Comparison of ENCODE assay signal across 13 cellular contexts in the genomic region with DNA sequence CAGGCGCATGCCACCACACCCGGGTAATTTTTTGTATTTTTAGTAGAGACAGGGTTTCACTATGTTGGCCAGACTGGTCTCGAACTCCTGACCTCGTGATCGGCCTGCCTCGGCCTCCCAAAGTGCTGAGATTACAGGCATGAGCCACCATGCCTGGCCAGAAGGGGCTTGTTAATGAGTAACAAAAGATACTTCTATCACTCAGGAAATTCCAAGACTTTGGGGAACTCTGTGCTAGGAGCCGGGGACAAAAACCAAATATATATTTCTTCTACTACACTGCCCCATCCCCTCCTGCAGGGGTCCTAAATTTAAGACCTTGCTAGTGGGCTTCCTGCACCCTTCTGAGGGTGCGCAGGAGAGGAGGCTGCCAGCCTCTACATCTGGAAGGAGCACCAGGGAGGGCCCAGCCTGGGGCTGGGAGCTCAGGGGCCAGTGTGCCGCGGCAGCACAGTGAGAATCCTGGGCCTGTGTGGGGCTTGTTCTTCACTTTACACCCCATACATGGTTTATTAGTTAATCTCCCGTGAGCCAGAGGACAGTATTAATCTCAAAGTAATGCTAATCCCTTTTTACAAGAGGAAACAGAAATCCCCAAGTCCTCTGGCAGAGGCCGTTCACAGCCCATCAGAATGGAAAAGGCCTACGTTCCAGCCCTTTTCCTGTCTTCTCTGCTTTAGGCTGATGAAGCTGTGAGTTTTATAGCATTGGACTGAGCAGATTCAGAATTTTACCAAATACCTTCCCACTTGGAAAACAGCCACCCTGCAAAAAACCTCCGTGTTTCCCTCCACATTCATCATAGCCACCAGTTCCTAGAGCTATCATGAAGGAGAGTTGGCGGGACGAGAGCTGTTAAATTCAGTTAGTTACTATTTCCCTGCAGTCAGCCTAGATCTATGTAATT. TPM values are rescaled to one million over a fixed set of nuclear protein-coding genes. Genes with fewer than 3 reads are reported as not detected.
DNase-seq lines count a peak whose midpoint lies in the region; ATAC-seq, FAIRE-seq and TF ChIP-seq lines count a peak whose summit lies in the region.
"Had no signal": no experiment of that assay in that cellular context is flagged by ENCODE, and none has a peak within 500 bp of the region (broad histone marks: within the 10 kb centered on the region; RNA-seq: fewer than 3 reads in every experiment).

No MANE protein-coding gene starts in this region.

- ATAC-seq in HepG2: no peak
- ATAC-seq in HG02642 (IDR thresholded peaks at IDR 0.05; ENCODE audit: poor library complexity, unreplicated experiment): no peak
- no peak for ATAC-seq in GM19463 (IDR thresholded peaks at IDR 0.05; ENCODE audit: unreplicated experiment)
- ATAC-seq: stimulated activated effector memory CD8-positive, alpha-beta T cell treated with anti-CD3 and anti-CD28 coated beads, Interleukin-12 subunit alpha, Interleukin-12 subunit beta, amount 100 ng/mL, for 72 hours had no signal

- in situ Hi-C loops in HepG2 (cut with HindIII; ENCODE audit: extremely low pct_ligation_motif_present, low pct_unique_long_range_greater_than_20kb): no loop called here

- H3K79me2 ChIP-seq in HepG2 (ENCODE audit: insufficient read depth, low read length): peaks cover 17% of the 10 kb centered on the region
- peaks cover 55% of the 10 kb centered on the region for H3K79me2 ChIP-seq in osteoblast (ENCODE audit: insufficient read depth, low read length)

- no peak overlapping the region for H2AFZ ChIP-seq in HepG2 (ENCODE audit: low read length)
- no peak overlapping the region for H2AFZ ChIP-seq in osteoblast (ENCODE audit: low read length)

- H3K4me2 ChIP-seq in HepG2 (ENCODE audit: low read depth, low read length) (no peak overlapping the region), osteoblast (ENCODE audit: insufficient read depth, low read length) (peak overlapping the region; percentile 60)

- no peak for TF ChIP-seq POLR2A in HepG2 (IDR thresholded peaks at IDR 0.05; ENCODE audit: insufficient read depth in 1 of 2, low read depth in 2 of 2, low read length in 2 of 2)

- DNase-seq in HepG2 (ENCODE audit: low spot score) (no peak), osteoblast (ENCODE audit: insufficient read length, low spot score, missing footprints) (no peak), NCI-H2107 treated with DMSO at 0.1 percent for 48 hours (lab: John Stamatoyannopoulos, UW; ENCODE audit: unreplicated experiment) (no peak), retina (no peak)
- DNase-seq: activated effector memory CD4-positive, alpha-beta T cell treated with anti-CD3 and anti-CD28 coated beads, Interleukin-2, amount 50 U/mL, for 16 hours; AML-193; NCI-H2171 had no signal

- no peaks in the 10 kb centered on the region for H3K27me3 ChIP-seq in liver (ENCODE audit: control insufficient read depth in 4 of 4, insufficient read depth in 4 of 4, low read length in 3 of 4)
- no peaks in the 10 kb centered on the region for H3K27me3 ChIP-seq in HepG2 (ENCODE audit: control insufficient read depth in 1 of 2, insufficient read depth in 2 of 2, low read length in 2 of 2)
- H3K27me3 ChIP-seq in ectodermal cell (ENCODE audit: control insufficient read depth, insufficient read depth, low read length, poor library complexity, severe bottlenecking): no peaks in the 10 kb centered on the region
- no peaks in the 10 kb centered on the region for H3K27me3 ChIP-seq in osteoblast (ENCODE audit: insufficient read depth, low read length)

- H3K9ac ChIP-seq in liver (ENCODE audit: low read depth in 1 of 2, low read length in 2 of 2): peak overlapping the region in 1 of 2 donors; percentile 24
- H3K9ac ChIP-seq in HepG2 (ENCODE audit: insufficient read depth, low read depth, low read length): no peak overlapping the region; the same call in 1 of the 2 replicates

- TF ChIP-seq CTCF in liver (IDR thresholded peaks at IDR 0.05; ENCODE audit: low read depth, low read length, missing input control): no peak
- TF ChIP-seq CTCF in HepG2 (CRISPR knock-in tag; IDR thresholded peaks at IDR 0.05): no peak
- no peak for TF ChIP-seq CTCF in osteoblast (IDR thresholded peaks at IDR 0.05; ENCODE audit: extremely low read depth, low read depth, low read length)

- CTCF ChIA-PET in HepG2 (lab: Yijun Ruan, JAX; ENCODE audit: low intra/inter-chr PET ratio, low total read pairs): no interaction called here

- H3K4me1 ChIP-seq in liver (ENCODE audit: control insufficient read depth in 4 of 4, insufficient read depth in 4 of 4, low read length in 3 of 4) (peaks cover 11 to 39% (median 31%) of the 10 kb centered on the region in 4 donors), HepG2 (ENCODE audit: insufficient read depth, low read length) (peaks cover 45% of the 10 kb centered on the region), ectodermal cell (ENCODE audit: control insufficient read depth, insufficient read depth, low read length) (peaks cover 48% of the 10 kb centered on the region), osteoblast (ENCODE audit: insufficient read depth, low read length) (peaks cover 56% of the 10 kb centered on the region)

- no TSS peak for BruUV-seq in HepG2 (replicated peaks; lab: Mats Ljungman, UMichigan)

- H4K20me1 ChIP-seq in HepG2 (ENCODE audit: insufficient read depth, low read length) (no peaks in the 10 kb centered on the region), osteoblast (ENCODE audit: insufficient read depth, low read length) (no peaks in the 10 kb centered on the region)

- WGBS in liver: 70% methylated on average over 16 of the region's 16 CpGs
- 89% methylated on average over 13 of the region's 16 CpGs for WGBS in HepG2 (ENCODE audit: low lambda C conversion rate)
- 81 to 86% methylated on average over 16 of the region's 16 CpGs for WGBS in ectodermal cell, 2 experiments

- no peaks in the 10 kb centered on the region for H3K36me3 ChIP-seq in liver (ENCODE audit: control insufficient read depth in 4 of 4, insufficient read depth in 3 of 4, low read depth in 1 of 4, low read length in 3 of 4)
- H3K36me3 ChIP-seq in HepG2 (replicated peaks in 1 of 2; ENCODE audit: control insufficient read depth in 1 of 2, insufficient read depth in 2 of 2, low read length in 2 of 2): peaks cover 14 to 35% of the 10 kb centered on the region in 2 experiments
- no peaks in the 10 kb centered on the region for H3K36me3 ChIP-seq in ectodermal cell (ENCODE audit: control insufficient read depth, insufficient read depth, low read length)
- H3K36me3 ChIP-seq in osteoblast (ENCODE audit: insufficient read depth, low read length): peaks cover 8% of the 10 kb centered on the region

- FAIRE-seq in HepG2 (lab: Jason Lieb, UNC): no peak
- FAIRE-seq: GM18507 had no signal

- TF ChIP-seq EP300 in HepG2 (IDR thresholded peaks at IDR 0.05; ENCODE audit: low read depth in 2 of 2, low read length in 2 of 2) (no peak), HepG2 (CRISPR knock-in tag; IDR thresholded peaks at IDR 0.05; ENCODE audit: borderline replicate concordance) (no peak)

- H3K27ac ChIP-seq in liver (ENCODE audit: low read depth in 1 of 2, low read length in 2 of 2): peak overlapping the region; percentile 50 to 79
- H3K27ac ChIP-seq in HepG2 (ENCODE audit: extremely low read length, insufficient read depth, low read length): no peak overlapping the region
- H3K27ac ChIP-seq in ectodermal cell (ENCODE audit: insufficient read depth, low read depth, low read length, poor library complexity, severe bottlenecking): peak overlapping the region; percentile 88
- peak overlapping the region; percentile 99 for H3K27ac ChIP-seq in osteoblast (ENCODE audit: low read depth, low read length)

- H3K4me3 ChIP-seq in liver (ENCODE audit: low read depth in 1 of 3, low read length in 3 of 3) (no peak overlapping the region), HepG2 (replicated peaks in 1 of 3; ENCODE audit: insufficient read depth in 1 of 3, low read depth in 2 of 3, low read length in 3 of 3) (no peak overlapping the region), ectodermal cell (ENCODE audit: insufficient read depth, low read depth, low read length) (no peak overlapping the region), osteoblast (ENCODE audit: insufficient read depth, low read length) (peak overlapping the region; percentile 21)

- intact Hi-C loops in HepG2 (cut with micrococcal nuclease; ENCODE audit: unreplicated experiment): no loop called here

- no peak for TF ChIP-seq RAD21 in liver (IDR thresholded peaks at IDR 0.05)
- TF ChIP-seq RAD21 in HepG2 (CRISPR knock-in tag; IDR thresholded peaks at IDR 0.05): no peak

- POLR2A ChIA-PET in HepG2 (lab: Yijun Ruan, JAX): no interaction called here

- no peaks in the 10 kb centered on the region for H3K9me3 ChIP-seq in liver (ENCODE audit: control insufficient read depth in 4 of 4, low read length in 3 of 4)
- H3K9me3 ChIP-seq in HepG2 (ENCODE audit: low read length): no peaks in the 10 kb centered on the region
- no peaks in the 10 kb centered on the region for H3K9me3 ChIP-seq in ectodermal cell (ENCODE audit: control insufficient read depth, low read length)
- no peaks in the 10 kb centered on the region for H3K9me3 ChIP-seq in osteoblast (ENCODE audit: low read depth, low read length)

RNA-seq across cellular contexts. Expression of a gene that starts 44.4 kb away (rescaled TPM):
- total RNA-seq in liver (not detected), HepG2 (2016; rRNA removed; fragmentation: Illumina TruSeq; extraction: Trizol) (0.29 and 0.35 TPM in 2 replicates), osteoblast (0.72 and 1.2 TPM in 2 replicates)
- polyA plus RNA-seq in liver (under 1 TPM in 1 of 2 donors, not detected in 1; 0.22 TPM), HepG2 (2011; rRNA removed) (2.9 and 3.9 TPM in 2 replicates)
- total RNA-seq in HepG2 (2016; cell fraction: cytosol; rRNA removed; fragmentation: Illumina TruSeq; extraction: Trizol; ENCODE audit: low read depth): 0.26 and 0.51 TPM in 2 replicates
- total RNA-seq in HepG2 (2016; cell fraction: insoluble cytoplasmic fraction; rRNA removed; fragmentation: Illumina TruSeq; extraction: Trizol): 0.16 and 0.30 TPM in 2 replicates
- total RNA-seq in HepG2 (2016; cell fraction: membrane; rRNA removed; fragmentation: Illumina TruSeq; extraction: Trizol): 0.59 and 0.76 TPM in 2 replicates
- total RNA-seq in HepG2 (2016; cell fraction: nucleus; rRNA removed; fragmentation: Illumina TruSeq; extraction: Trizol): not detected in 2 replicates
- 2.3 and 4.0 TPM in 2 replicates for polyA plus RNA-seq in HepG2 (2011; cell fraction: cytosol; rRNA removed)
- 13.1 and 15.5 TPM in 2 replicates for polyA plus RNA-seq in HepG2 (2011; cell fraction: nucleus; rRNA removed)
- polyA plus RNA-seq in HepG2 (2012): 1.2 and 2.2 TPM in 2 replicates
- polyA plus RNA-seq in HepG2 (2016; cell fraction: cytosol; fragmentation: Illumina TruSeq; extraction: Trizol; ENCODE audit: low read depth): 0.76 and 1.1 TPM in 2 replicates
- 0.19 and 0.53 TPM in 2 replicates for polyA plus RNA-seq in HepG2 (2016; cell fraction: insoluble cytoplasmic fraction; fragmentation: Illumina TruSeq; extraction: Trizol; ENCODE audit: low read depth)
- 0.69 and 1.1 TPM in 2 replicates for polyA plus RNA-seq in HepG2 (2016; cell fraction: membrane; fragmentation: Illumina TruSeq; extraction: Trizol; ENCODE audit: low read depth)
- 1.2 TPM in 1 of 2 replicates, not detected in the other for polyA plus RNA-seq in HepG2 (2016; cell fraction: nucleus; fragmentation: Illumina TruSeq; extraction: Trizol; ENCODE audit: insufficient read depth, low read depth)
- 0.70 and 4.4 TPM in 2 replicates for polyA minus RNA-seq in HepG2 (2011; rRNA and poly(A)+ RNA removed; ENCODE audit: low replicate concordance)
- 1.1 and 2.8 TPM in 2 replicates for polyA minus RNA-seq in HepG2 (2011; cell fraction: cytosol; rRNA and poly(A)+ RNA removed)
- polyA minus RNA-seq in HepG2 (2011; cell fraction: nucleus; rRNA and poly(A)+ RNA removed): 0.99 and 1.8 TPM in 2 replicates
- 6.0 TPM for polyA plus RNA-seq in ectodermal cell (2013, experiment 1 of 4)
- polyA plus RNA-seq in ectodermal cell (2013, experiment 2 of 4): 8.2 TPM
- 5.7 TPM for polyA plus RNA-seq in ectodermal cell (2013, experiment 3 of 4)
- polyA plus RNA-seq in ectodermal cell (2013, experiment 4 of 4): 6.0 TPM
